Comparison of ENCODE assay signal across 14 cellular contexts in genomic region chr2:88597168-88597567, GRCh38.
"Had no signal": no experiment of that assay in that cellular context is flagged by ENCODE, and none has a peak within 500 bp of the region (broad histone marks: within the 10 kb centered on the region; RNA-seq: fewer than 3 reads in every experiment).

No MANE protein-coding gene starts in this region.

- H3K27me3 ChIP-seq: esophagus squamous epithelium, right atrium auricular region, upper lobe of left lung had no signal

- H3K27me3 Mint-ChIP-seq: activated naive CD8-positive, alpha-beta T cell treated with anti-CD3 and anti-CD28 coated beads for 36 hours; naive thymus-derived CD8-positive, alpha-beta T cell had no signal

- H3K4me3 Mint-ChIP-seq: activated naive CD8-positive, alpha-beta T cell treated with anti-CD3 and anti-CD28 coated beads for 36 hours; naive thymus-derived CD8-positive, alpha-beta T cell; T-helper 1 cell treated with Interleukin-12 subunit alpha and Interleukin-12 subunit beta and Interleukin-4 antibody, amounts not matched to agents 30 μg/mL and 1 μg/mL, for 36 hours had no signal

- H3K4me3 ChIP-seq: esophagus squamous epithelium, lower lobe of right lung, right atrium auricular region, skin epidermis, upper lobe of left lung had no signal

- H3K27ac ChIP-seq: esophagus squamous epithelium, lower lobe of right lung, right atrium auricular region, skin epidermis, upper lobe of left lung had no signal

- H3K9me3 Mint-ChIP-seq: activated naive CD8-positive, alpha-beta T cell treated with anti-CD3 and anti-CD28 coated beads for 36 hours; naive thymus-derived CD8-positive, alpha-beta T cell; T-helper 1 cell treated with Interleukin-12 subunit alpha and Interleukin-12 subunit beta and Interleukin-4 antibody, amounts not matched to agents 30 μg/mL and 1 μg/mL, for 36 hours had no signal

- H3K9me3 ChIP-seq: esophagus squamous epithelium, lower lobe of right lung, right atrium auricular region, upper lobe of left lung had no signal

- ATAC-seq: left cardiac atrium; lower lobe of right lung; naive thymus-derived CD8-positive, alpha-beta T cell had no signal

- H3K27ac Mint-ChIP-seq: activated naive CD8-positive, alpha-beta T cell treated with anti-CD3 and anti-CD28 coated beads for 36 hours; T-helper 1 cell treated with Interleukin-12 subunit alpha and Interleukin-12 subunit beta and Interleukin-4 antibody, amounts not matched to agents 30 μg/mL and 1 μg/mL, for 36 hours had no signal

- DNase-seq: activated CD4-positive, alpha-beta T cell treated with anti-CD3 and anti-CD28 coated beads, Interleukin-2, amount 50 U/mL, for 1 hour; activated effector memory CD4-positive, alpha-beta T cell treated with anti-CD3 and anti-CD28 coated beads, Interleukin-2, amount 50 U/mL, for 16 hours; activated naive CD8-positive, alpha-beta T cell treated with anti-CD3 and anti-CD28 coated beads for 36 hours; activated T-cell treated with anti-CD3 and anti-CD28 coated beads, Interleukin-2, amount 50 U/mL, for 1 hour; esophagus squamous epithelium; foreskin fibroblast; left cardiac atrium; lower lobe of right lung; naive thymus-derived CD8-positive, alpha-beta T cell; stimulated activated naive CD4-positive, alpha-beta T cell; upper lobe of left lung had no signal
